In the genomic region with DNA sequence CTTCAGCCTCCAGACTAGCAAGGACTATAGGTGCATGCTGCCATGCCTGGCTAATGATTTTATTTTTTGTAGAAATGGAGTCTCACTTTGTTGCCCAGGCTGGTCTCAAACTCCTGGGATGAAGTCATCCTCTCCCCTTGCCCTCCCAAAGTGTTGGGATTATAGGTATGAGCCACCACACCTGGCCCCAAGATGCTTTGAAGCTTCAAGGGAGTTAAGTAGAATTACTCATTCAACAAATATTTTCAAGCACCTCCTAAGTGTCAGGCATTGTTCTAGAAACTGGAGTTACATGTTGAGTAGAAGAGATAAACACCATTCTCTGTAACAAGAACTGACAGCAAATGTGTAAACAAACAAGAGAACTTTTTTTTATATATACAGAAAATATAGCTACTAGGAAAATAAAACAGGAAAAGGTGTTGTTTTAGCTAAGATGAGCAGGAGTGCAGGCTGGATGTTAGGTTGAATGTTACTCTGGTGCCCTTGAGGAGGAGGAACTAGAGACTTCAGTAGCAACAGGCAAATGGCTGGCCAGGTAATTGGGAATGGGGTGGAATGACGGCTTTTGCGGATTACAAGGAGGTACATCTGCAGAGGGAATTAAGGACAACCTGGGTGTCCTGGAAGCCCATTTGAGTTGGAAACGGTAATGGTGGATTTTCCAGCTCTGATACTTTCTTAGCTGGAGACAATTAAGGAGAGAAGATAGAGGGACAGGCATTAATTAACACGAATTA, we compare ENCODE assay signal across 1 cellular context.
TF ChIP-seq lines count a peak whose summit lies in the region.

No MANE protein-coding gene starts in this region.

TF ChIP-seq in GM12878, 131 proteins besides CTCF, POLR2A, EP300 and RAD21:
- TF ChIP-seq RCOR1 (conservative IDR thresholded peaks at IDR 0.05; ENCODE audit: low read depth, low read length), result no peak
- no peak for TF ChIP-seq RELA (IDR thresholded peaks at IDR 0.05; ENCODE audit: borderline replicate concordance, partially characterized antibody)
- TF ChIP-seq, protein P1, sequence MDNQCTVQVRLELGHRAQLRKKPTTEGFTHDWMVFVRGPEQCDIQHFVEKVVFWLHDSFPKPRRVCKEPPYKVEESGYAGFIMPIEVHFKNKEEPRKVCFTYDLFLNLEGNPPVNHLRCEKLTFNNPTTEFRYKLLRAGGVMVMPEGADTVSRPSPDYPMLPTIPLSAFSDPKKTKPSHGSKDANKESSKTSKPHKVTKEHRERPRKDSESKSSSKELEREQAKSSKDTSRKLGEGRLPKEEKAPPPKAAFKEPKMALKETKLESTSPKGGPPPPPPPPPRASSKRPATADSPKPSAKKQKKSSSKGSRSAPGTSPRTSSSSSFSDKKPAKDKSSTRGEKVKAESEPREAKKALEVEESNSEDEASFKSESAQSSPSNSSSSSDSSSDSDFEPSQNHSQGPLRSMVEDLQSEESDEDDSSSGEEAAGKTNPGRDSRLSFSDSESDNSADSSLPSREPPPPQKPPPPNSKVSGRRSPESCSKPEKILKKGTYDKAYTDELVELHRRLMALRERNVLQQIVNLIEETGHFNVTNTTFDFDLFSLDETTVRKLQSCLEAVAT (IDR thresholded peaks at IDR 0.05), result no peak
- no peak for TF ChIP-seq MEF2A (IDR thresholded peaks at IDR 0.05; ENCODE audit: insufficient read depth, low read depth, low read length)
- no peak for TF ChIP-seq CBX3 (IDR thresholded peaks at IDR 0.05; ENCODE audit: borderline replicate concordance, low read depth)
- TF ChIP-seq TBL1XR1 (IDR thresholded peaks at IDR 0.05; ENCODE audit: low read depth, low read length), result no peak
- no peak for TF ChIP-seq PKNOX1 (IDR thresholded peaks at IDR 0.05)
- TF ChIP-seq SP1 (IDR thresholded peaks at IDR 0.05; ENCODE audit: low read depth, low read length), result no peak
- TF ChIP-seq PAX8 (IDR thresholded peaks at IDR 0.05), result no peak
- TF ChIP-seq ZNF207 (IDR thresholded peaks at IDR 0.05; ENCODE audit: borderline replicate concordance), result no peak
- TF ChIP-seq SREBF1 (IDR thresholded peaks at IDR 0.05; ENCODE audit: low read length), result no peak
- TF ChIP-seq USF2 (IDR thresholded peaks at IDR 0.05; ENCODE audit: borderline replicate concordance, low read depth, low read length), result no peak
- TF ChIP-seq HDAC2 (IDR thresholded peaks at IDR 0.05), result no peak
- no peak for TF ChIP-seq STAT1 (conservative IDR thresholded peaks at IDR 0.05)
- no peak for TF ChIP-seq FOXK2 (IDR thresholded peaks at IDR 0.05)
